In genomic region chr4:139815646-139816601, GRCh38 we compare ENCODE assay signal across 8 cellular contexts.
DNase-seq lines count a peak whose midpoint lies in the region; ATAC-seq and TF ChIP-seq lines count a peak whose summit lies in the region.

No MANE protein-coding gene starts in this region.

- peaks cover 0 to 4% (median under 1%) of the 10 kb centered on the region in 11 donors for H3K9me3 ChIP-seq in heart right ventricle
- no peaks in the 10 kb centered on the region for H3K9me3 ChIP-seq in prostate gland

- no peak for TF ChIP-seq POLR2A in prostate gland (IDR thresholded peaks at IDR 0.05)

- ATAC-seq in Right ventricle myocardium inferior (peak; percentile 72), heart right ventricle (peak; percentile 76 to 94 (median 89)), HG02588 (IDR thresholded peaks at IDR 0.05; ENCODE audit: unreplicated experiment) (no peak), GM18517 (IDR thresholded peaks at IDR 0.05; ENCODE audit: unreplicated experiment) (no peak)

- H3K27ac ChIP-seq in heart right ventricle (peak overlapping the region in 9 of 10 donors; percentile 49 to 87 (median 79)), prostate gland (peak overlapping the region in 1 of 2 donors; percentile 14)

- TF ChIP-seq CTCF in WI38 (IDR thresholded peaks at IDR 0.05; ENCODE audit: low read depth, low read length) (no peak), heart right ventricle (IDR thresholded peaks at IDR 0.05) (no peak), prostate gland (IDR thresholded peaks at IDR 0.05) (no peak), GM10266 (IDR thresholded peaks at IDR 0.05; ENCODE audit: control insufficient read depth, insufficient read depth, low read depth, missing control alignments) (no peak)

- WGBS in heart right ventricle, 2 donors: 7 to 8% methylated on average over 24 of the region's 24 CpGs
- 36% methylated on average over 24 of the region's 24 CpGs for WGBS in prostate gland

- intact Hi-C loops in Right ventricle myocardium inferior (cut with DNase I) (loop anchor here (2.0 to 5.0 kb wide), 5 partner anchors 45 to 436 kb away; no protein-coding TSS in a partner anchor), cardiac septum (cut with DNase I) (loop anchor here (2.0 to 5.0 kb wide), 3 partner anchors 51 to 336 kb away; partner anchors contain the start of gene MAML3), heart right ventricle (cut with DNase I) (loop anchor here in 3 of 10 donors (5.0 to 10.0 kb wide), 4 partner anchors 51 to 101 kb away; no protein-coding TSS in a partner anchor), prostate gland (cut with DNase I) (loop anchor here (5.0 kb wide), 1 partner anchor 74 kb away; no protein-coding TSS in a partner anchor)

- DNase-seq in Right ventricle myocardium inferior (ENCODE audit: missing footprints): no peak
- no peak for DNase-seq in cardiac septum (ENCODE audit: low spot score)
- DNase-seq in heart right ventricle: peak; percentile 38 to 56
- no peak for DNase-seq in prostate gland (ENCODE audit: low spot score)
- DNase-seq in GM10266 (ENCODE audit: extremely low spot score): no peak

- H3K4me1 ChIP-seq in heart right ventricle (peaks cover 5 to 66% (median 31%) of the 10 kb centered on the region in 9 donors), prostate gland (replicated peaks) (no peaks in the 10 kb centered on the region)

- H3K4me3 ChIP-seq in WI38 (ENCODE audit: low read depth, low read length) (peak overlapping the region; percentile 55), heart right ventricle (peak overlapping the region; percentile 16 to 58 (median 50)), prostate gland (peak overlapping the region; percentile 1 to 2)

- H3K27me3 ChIP-seq in heart right ventricle (no peaks in the 10 kb centered on the region), prostate gland (replicated peaks; ENCODE audit: insufficient read depth) (no peaks in the 10 kb centered on the region)

- H3K36me3 ChIP-seq in heart right ventricle (no peaks in the 10 kb centered on the region), prostate gland (no peaks in the 10 kb centered on the region)

Comparison
In these comparisons a context has a peak if more than half of its experiments do, and no peak if none do; other contexts are left out.
1. DNase-seq: peak in heart right ventricle (2 of 2); none in Right ventricle myocardium inferior (single experiment), cardiac septum (single experiment), prostate gland (single experiment) and GM10266 (single experiment).
2. ATAC-seq: peak in Right ventricle myocardium inferior (single experiment) and heart right ventricle (8 of 8); none in HG02588 (single experiment) and GM18517 (single experiment).
3. H3K4me3 ChIP-seq: peak in every context shown above with its lines; median percentile 55 in WI38; 50 in heart right ventricle; 2 in prostate gland.